Comparison of ENCODE assay signal across 11 cellular contexts in genomic region chr19:48639483-48640375, GRCh38. TPM values are rescaled to one million over a fixed set of nuclear protein-coding genes. Genes with fewer than 3 reads are reported as not detected.
A peak's percentile ranks its signal among the peaks of the same experiment; 100 is the strongest.
DNase-seq lines count a peak whose midpoint lies in the region; ATAC-seq and TF ChIP-seq lines count a peak whose summit lies in the region.
"Had no signal": no experiment of that assay in that cellular context is flagged by ENCODE, and none has a peak within 500 bp of the region (broad histone marks: within the 10 kb centered on the region; RNA-seq: fewer than 3 reads in every experiment).

No MANE protein-coding gene starts in this region.

- ATAC-seq in CD4-positive, alpha-beta T cell (ENCODE audit: poor library complexity), result no peak
- no peak for ATAC-seq in activated naive CD8-positive, alpha-beta T cell treated with anti-CD3 and anti-CD28 coated beads, Interleukin-2, amount 10 ng/mL, durations not matched to agents 7 days and 5 days (ENCODE audit: low read depth)
- ATAC-seq in aorta (ENCODE audit: low FRiP score) (no peak), left lobe of liver (no peak)
- ATAC-seq: GM12878, left lung had no signal

- H3K36me3 Mint-ChIP-seq in CD4-positive, alpha-beta T cell (ENCODE audit: low read depth), result peaks cover 13% of the 10 kb centered on the region
- H3K36me3 Mint-ChIP-seq in HFFc6 (ENCODE audit: low read depth) (no peaks in the 10 kb centered on the region), nephron progenitor cell (ENCODE audit: low read depth) (peaks cover 12% of the 10 kb centered on the region)
- peaks cover 7% of the 10 kb centered on the region for H3K36me3 Mint-ChIP-seq in activated naive CD8-positive, alpha-beta T cell treated with anti-CD3 and anti-CD28 coated beads, Interleukin-2, amount 10 ng/mL, durations not matched to agents 7 days and 5 days

- no peak overlapping the region for H3K27ac ChIP-seq in CD4-positive, alpha-beta T cell (ENCODE audit: low read depth, low read length)
- no peak overlapping the region for H3K27ac ChIP-seq in aorta (ENCODE audit: low read depth in 1 of 2, low read length in 2 of 2)

- no peak overlapping the region for H3K4me3 ChIP-seq in aorta (ENCODE audit: low read length in 2 of 2)
- H3K4me3 ChIP-seq: GM12878, left lung had no signal

- H3K4me1 ChIP-seq in aorta (ENCODE audit: control insufficient read depth in 1 of 2, insufficient read depth in 2 of 2, low read length in 2 of 2), result no peaks in the 10 kb centered on the region

- POLR2A ChIA-PET in CD4-positive, alpha-beta T cell (lab: Charles Lee), result interaction anchor here (3.6 kb wide), 1 partner anchor 16 kb away, joined by 38 read pairs; no protein-coding TSS in a partner anchor
- POLR2A ChIA-PET in activated naive CD8-positive, alpha-beta T cell treated with anti-CD3 and anti-CD28 coated beads, Interleukin-2, amount 10 ng/mL, durations not matched to agents 7 days and 5 days (lab: Charles Lee), result interaction anchor here (0.7 kb wide), 1 partner anchor 239 kb away, joined by 4 read pairs; no protein-coding TSS in a partner anchor

- intact Hi-C loops in CD4-positive, alpha-beta T cell (cut with DNase I, micrococcal nuclease), result loop anchor here (2.0 to 10.0 kb wide), 5 partner anchors 38 to 1235 kb away; partner anchors contain the start of genes AKT1S1 (in 1 of the 2), C19orf73 (in 1 of the 2), PPFIA3 (in 1 of the 2) and TBC1D17 (in 1 of the 2)
- intact Hi-C loops in aorta (cut with DNase I), result loop anchor here in 1 of 2 donors (10.0 kb wide), 3 partner anchors 205 to 1365 kb away; partner anchors contain the start of gene INAFM1

- peak overlapping the region; percentile 26 for H3K4me3 Mint-ChIP-seq in CD4-positive, alpha-beta T cell
- 0 out of 2 replicates have a peak overlapping the region, but pooled peaks have one; percentile 24 for H3K4me3 Mint-ChIP-seq in HFFc6
- peak overlapping the region; percentile 58 for H3K4me3 Mint-ChIP-seq in activated naive CD8-positive, alpha-beta T cell treated with anti-CD3 and anti-CD28 coated beads, Interleukin-2, amount 10 ng/mL, durations not matched to agents 7 days and 5 days
- H3K4me3 Mint-ChIP-seq in nephron progenitor cell, result no peak overlapping the region

- CTCF ChIA-PET in CD4-positive, alpha-beta T cell (lab: Charles Lee), result no interaction called here

- no peak for TF ChIP-seq CTCF in CD4-positive, alpha-beta T cell (IDR thresholded peaks at IDR 0.05)
- TF ChIP-seq CTCF in HFFc6 (IDR thresholded peaks at IDR 0.05) (no peak), nephron progenitor cell (IDR thresholded peaks at IDR 0.05) (no peak)

- DNase-seq in CD4-positive, alpha-beta T cell, result no peak
- no peak for DNase-seq in HFFc6
- DNase-seq in activated naive CD8-positive, alpha-beta T cell treated with anti-CD3 and anti-CD28 coated beads, Interleukin-2, amount 10 ng/mL, durations not matched to agents 7 days and 5 days, result no peak
- DNase-seq in nephron progenitor cell, result no peak
- no peak for DNase-seq in AG20443 (ENCODE audit: low spot score)
- no peak for DNase-seq in aorta
- no peak for DNase-seq in left lobe of liver (ENCODE audit: low spot score)
- no peak for DNase-seq in SKM-1 (lab: John Stamatoyannopoulos, UW; ENCODE audit: unreplicated experiment)
- DNase-seq: left lung, T-helper 1 cell had no signal

- no peaks in the 10 kb centered on the region for H3K27me3 Mint-ChIP-seq in CD4-positive, alpha-beta T cell
- H3K27me3 Mint-ChIP-seq in HFFc6 (ENCODE audit: insufficient read depth), result peaks cover 27% of the 10 kb centered on the region
- no peaks in the 10 kb centered on the region for H3K27me3 Mint-ChIP-seq in activated naive CD8-positive, alpha-beta T cell treated with anti-CD3 and anti-CD28 coated beads, Interleukin-2, amount 10 ng/mL, durations not matched to agents 7 days and 5 days
- peaks cover 7% of the 10 kb centered on the region for H3K27me3 Mint-ChIP-seq in nephron progenitor cell (ENCODE audit: low read depth, poor library complexity)

- WGBS in aorta, 2 donors, result 65 to 74% methylated on average over 33 of the region's 33 CpGs

- no peaks in the 10 kb centered on the region for H3K9me3 ChIP-seq in CD4-positive, alpha-beta T cell (ENCODE audit: control insufficient read depth, low read length)
- H3K9me3 ChIP-seq in aorta (ENCODE audit: control insufficient read depth, low read length), result no peaks in the 10 kb centered on the region
- H3K9me3 ChIP-seq: left lung had no signal

- peak overlapping the region; percentile 97 for H3K27ac Mint-ChIP-seq in CD4-positive, alpha-beta T cell
- H3K27ac Mint-ChIP-seq in HFFc6 (no peak overlapping the region), nephron progenitor cell (peak overlapping the region; percentile 86)
- H3K27ac Mint-ChIP-seq in activated naive CD8-positive, alpha-beta T cell treated with anti-CD3 and anti-CD28 coated beads, Interleukin-2, amount 10 ng/mL, durations not matched to agents 7 days and 5 days, result peak overlapping the region; percentile 99

- no peaks in the 10 kb centered on the region for H3K36me3 ChIP-seq in aorta (ENCODE audit: control insufficient read depth in 1 of 2, insufficient read depth in 2 of 2, low read length in 1 of 2)
- H3K36me3 ChIP-seq: left lung had no signal

- no peaks in the 10 kb centered on the region for H3K27me3 ChIP-seq in CD4-positive, alpha-beta T cell (ENCODE audit: control insufficient read depth, insufficient read depth, low read length)
- no peaks in the 10 kb centered on the region for H3K27me3 ChIP-seq in aorta (ENCODE audit: control insufficient read depth in 1 of 2, insufficient read depth in 2 of 2, low read length in 1 of 2)

- no peaks in the 10 kb centered on the region for H3K9me3 Mint-ChIP-seq in CD4-positive, alpha-beta T cell
- H3K9me3 Mint-ChIP-seq in HFFc6 (no peaks in the 10 kb centered on the region), nephron progenitor cell (no peaks in the 10 kb centered on the region)
- peaks cover 4% of the 10 kb centered on the region for H3K9me3 Mint-ChIP-seq in activated naive CD8-positive, alpha-beta T cell treated with anti-CD3 and anti-CD28 coated beads, Interleukin-2, amount 10 ng/mL, durations not matched to agents 7 days and 5 days

- peaks cover 40% of the 10 kb centered on the region for H3K4me1 Mint-ChIP-seq in CD4-positive, alpha-beta T cell (ENCODE audit: low read depth)
- H3K4me1 Mint-ChIP-seq in HFFc6 (ENCODE audit: low read depth) (peaks cover 32% of the 10 kb centered on the region), nephron progenitor cell (peaks cover 40% of the 10 kb centered on the region)
- H3K4me1 Mint-ChIP-seq in activated naive CD8-positive, alpha-beta T cell treated with anti-CD3 and anti-CD28 coated beads, Interleukin-2, amount 10 ng/mL, durations not matched to agents 7 days and 5 days, result peaks cover 37% of the 10 kb centered on the region

RNA-seq across cellular contexts. Expression of gene DBP, which starts 2.5 kb away (rescaled TPM):
- 10 to 100 TPM; 48.3 to 55.6 TPM for total RNA-seq in CD4-positive, alpha-beta T cell
- total RNA-seq in HFFc6 (2021; fragmentation: NEBNext Ultra II Directional; extraction: Animal tissue kit (Norgen Biotek cat#: 25700)), result 1 to 10 TPM; 3.8 to 5.7 (median 4.4) TPM
- total RNA-seq in activated naive CD8-positive, alpha-beta T cell treated with anti-CD3 and anti-CD28 coated beads, Interleukin-2, amount 10 ng/mL, durations not matched to agents 7 days and 5 days, result 10 to 100 TPM; 34.0 to 34.8 TPM
- total RNA-seq in aorta (10 to 100 TPM in 1 of 2 donors, 1 to 10 TPM in 1; 1.5 to 10.7 TPM), left lobe of liver (11.4 TPM)
- 1 to 10 TPM; 5.3 to 6.8 TPM for polyA plus RNA-seq in aorta

RNA-seq across cellular contexts. Expression of gene CA11, which starts 6.3 kb away (rescaled TPM):
- total RNA-seq in CD4-positive, alpha-beta T cell, result 10 to 100 TPM; 11.0 to 12.4 TPM
- 1 to 10 TPM in 4 of 6 experiments, under 1 TPM in 2; 0.53 to 2.5 (median 1.4) TPM for total RNA-seq in HFFc6 (2021; fragmentation: NEBNext Ultra II Directional; extraction: Animal tissue kit (Norgen Biotek cat#: 25700))
- total RNA-seq in activated naive CD8-positive, alpha-beta T cell treated with anti-CD3 and anti-CD28 coated beads, Interleukin-2, amount 10 ng/mL, durations not matched to agents 7 days and 5 days, result 10 to 100 TPM in 1 of 2 experiments, 1 to 10 TPM in 1; 9.7 to 10.4 TPM
- total RNA-seq in aorta (10 to 100 TPM in 1 of 2 donors, 1 to 10 TPM in 1; 6.4 to 12.0 TPM), left lobe of liver (1.7 TPM)
- polyA plus RNA-seq in aorta, result 10 to 100 TPM; 13.9 to 59.5 TPM

RNA-seq across cellular contexts. Expression of gene SPHK2, which starts 20.4 kb away (rescaled TPM):
- total RNA-seq in CD4-positive, alpha-beta T cell, result 10 to 100 TPM; 14.1 to 15.3 TPM
- total RNA-seq in HFFc6 (2021; fragmentation: NEBNext Ultra II Directional; extraction: Animal tissue kit (Norgen Biotek cat#: 25700)), result 10 to 100 TPM; 20.1 to 34.0 (median 23.4) TPM
- 10 to 100 TPM; 31.4 to 31.8 TPM for total RNA-seq in activated naive CD8-positive, alpha-beta T cell treated with anti-CD3 and anti-CD28 coated beads, Interleukin-2, amount 10 ng/mL, durations not matched to agents 7 days and 5 days
- total RNA-seq in aorta, result 10 to 100 TPM; 14.6 to 17.9 TPM
- polyA plus RNA-seq in aorta, result 10 to 100 TPM; 21.5 to 25.4 TPM
- total RNA-seq in left lobe of liver, result 41.6 TPM

RNA-seq across cellular contexts. Expression of gene RPL18, which starts 20.8 kb away (rescaled TPM):
- 1,000 to 10,000 TPM; 2,820 to 2,913 TPM for total RNA-seq in CD4-positive, alpha-beta T cell
- total RNA-seq in HFFc6 (2021; fragmentation: NEBNext Ultra II Directional; extraction: Animal tissue kit (Norgen Biotek cat#: 25700)), result 1,000 to 10,000 TPM; 1,359 to 1,448 (median 1,407) TPM
- 1,000 to 10,000 TPM; 1,565 to 1,587 TPM for total RNA-seq in activated naive CD8-positive, alpha-beta T cell treated with anti-CD3 and anti-CD28 coated beads, Interleukin-2, amount 10 ng/mL, durations not matched to agents 7 days and 5 days
- total RNA-seq in aorta (100 to 1,000 TPM; 900 to 909 TPM), left lobe of liver (401 TPM)
- polyA plus RNA-seq in aorta, result 1,000 to 10,000 TPM; 2,172 to 2,376 TPM

RNA-seq across cellular contexts. Expression of gene FAM83E, which starts 24.9 kb away (rescaled TPM):
- 1 to 10 TPM; 1.6 to 2.6 TPM for total RNA-seq in CD4-positive, alpha-beta T cell
- under 1 TPM; 0.23 to 0.99 (median 0.54) TPM for total RNA-seq in HFFc6 (2021; fragmentation: NEBNext Ultra II Directional; extraction: Animal tissue kit (Norgen Biotek cat#: 25700))
- 1 to 10 TPM; 2.7 to 3.6 TPM for total RNA-seq in activated naive CD8-positive, alpha-beta T cell treated with anti-CD3 and anti-CD28 coated beads, Interleukin-2, amount 10 ng/mL, durations not matched to agents 7 days and 5 days
- under 1 TPM in 1 of 2 donors, not detected in 1; 0.45 TPM for total RNA-seq in aorta
- 10 to 100 TPM in 1 of 2 donors, under 1 TPM in 1; 0.74 to 12.3 TPM for polyA plus RNA-seq in aorta
- 0.18 TPM for total RNA-seq in left lobe of liver
